ENCODE assay signal across 18 cellular contexts in the genomic region with DNA sequence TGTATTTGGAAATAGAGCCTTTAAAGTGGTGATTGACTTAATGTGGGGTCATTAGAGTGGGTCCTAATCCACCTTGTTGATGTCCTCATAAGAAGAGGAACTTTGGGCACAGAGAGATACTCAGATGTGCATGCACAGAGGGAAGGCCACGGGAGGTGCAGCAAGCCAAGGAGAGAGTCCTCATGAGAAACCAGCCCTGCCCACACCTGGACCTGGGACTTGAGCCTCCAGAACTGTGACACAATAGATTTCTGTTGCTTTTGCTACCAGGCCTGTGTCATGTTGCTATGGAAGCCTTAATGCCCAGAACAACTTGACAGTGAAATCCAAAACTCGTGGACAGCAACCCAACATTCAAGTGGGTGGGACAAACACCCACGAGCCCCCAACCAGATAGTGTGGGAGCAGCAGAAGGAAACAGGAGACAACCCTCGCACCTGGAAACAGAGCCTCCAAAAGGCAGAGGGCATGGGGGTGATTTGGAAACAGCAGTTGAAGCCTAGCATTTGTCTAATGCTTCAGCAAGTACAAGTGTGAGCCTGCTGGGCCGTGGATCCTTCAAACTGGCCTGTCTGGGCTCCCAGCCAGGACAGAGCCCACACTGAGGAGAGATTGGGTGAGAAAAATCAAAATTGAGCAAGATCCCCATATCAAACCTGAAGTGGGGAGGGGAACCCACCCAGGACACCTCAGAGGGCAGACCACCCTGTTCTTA.
DNase-seq lines count a peak whose midpoint lies in the region; ATAC-seq, FAIRE-seq and TF ChIP-seq lines count a peak whose summit lies in the region.
"Had no signal": no experiment of that assay in that cellular context is flagged by ENCODE, and none has a peak within 500 bp of the region (broad histone marks: within the 10 kb centered on the region; RNA-seq: fewer than 3 reads in every experiment).

No MANE protein-coding gene starts in this region.

- H3K4me3 Mint-ChIP-seq in effector memory CD8-positive, alpha-beta T cell: no peak overlapping the region
- H3K4me3 Mint-ChIP-seq: CD8-positive, alpha-beta memory T cell had no signal

- TF ChIP-seq POLR2A in body of pancreas (IDR thresholded peaks at IDR 0.05): no peak

- H3K36me3 Mint-ChIP-seq in effector memory CD8-positive, alpha-beta T cell (ENCODE audit: insufficient read depth): no peaks in the 10 kb centered on the region
- H3K36me3 Mint-ChIP-seq: CD8-positive, alpha-beta memory T cell had no signal

- no peaks in the 10 kb centered on the region for H3K4me1 Mint-ChIP-seq in effector memory CD8-positive, alpha-beta T cell (ENCODE audit: low read depth in 2 of 2)
- H3K4me1 Mint-ChIP-seq: CD8-positive, alpha-beta memory T cell had no signal

- no peak overlapping the region for H3K4me3 ChIP-seq in body of pancreas
- H3K4me3 ChIP-seq in pancreas: no peak overlapping the region

- FAIRE-seq in pancreas (lab: Jason Lieb, UNC): no peak
- FAIRE-seq: A204.1, G401.6, H54 had no signal

- peaks cover 12% of the 10 kb centered on the region for H3K4me1 ChIP-seq in body of pancreas
- H3K4me1 ChIP-seq in pancreas: peaks cover 0 to 13% (median 0%) of the 10 kb centered on the region in 3 donors

- H3K27ac Mint-ChIP-seq in effector memory CD8-positive, alpha-beta T cell: no peak overlapping the region

- TF ChIP-seq CTCF in body of pancreas (IDR thresholded peaks at IDR 0.05): no peak
- no peak for TF ChIP-seq CTCF in pancreas (IDR thresholded peaks at IDR 0.05)

- H3K27ac ChIP-seq in body of pancreas: peak overlapping the region in 1 of 4 donors; percentile 29
- H3K27ac ChIP-seq in pancreas: peak overlapping the region in 2 of 4 donors; percentile 6 to 16
- H3K27ac ChIP-seq: HL-60 had no signal

- DNase-seq in activated CD8-positive, alpha-beta memory T cell treated with anti-CD3 and anti-CD28 coated beads, Interleukin-2, amount 50 U/mL, for 48 hours: peak; percentile 42
- DNase-seq in activated CD8-positive, alpha-beta memory T cell treated with anti-CD3 and anti-CD28 coated beads, Interleukin-2, amount 50 U/mL, for 4 hours: no peak
- DNase-seq in body of pancreas (peak in 3 of 4 donors; percentile 36 to 61 (median 53)), pancreas (peak in 2 of 6 donors; percentile 45 to 61), HCEC 1CT (no peak), activated gamma-delta T cell (lab: John Stamatoyannopoulos, UW) (no peak)
- DNase-seq in effector memory CD8-positive, alpha-beta T cell: no peak
- no peak for DNase-seq in activated effector memory CD4-positive, alpha-beta T cell treated with anti-CD3 and anti-CD28 coated beads, Interleukin-2, amount 50 U/mL, for 16 hours
- DNase-seq: CD8-positive, alpha-beta memory T cell; Karpas-422; NCI-H1436 treated with DMSO at 0.1 percent for 48 hours; NCI-H2029; NCI-H345; NCI-H524 treated with DMSO at 0.1 percent for 48 hours had no signal

- H3K36me3 ChIP-seq in body of pancreas (replicated peaks in 1 of 2; ENCODE audit: insufficient read depth in 1 of 2, low read depth in 2 of 2) (no peaks in the 10 kb centered on the region), pancreas (no peaks in the 10 kb centered on the region)

- H3K9me3 Mint-ChIP-seq in effector memory CD8-positive, alpha-beta T cell: no peaks in the 10 kb centered on the region

- 37 to 56% methylated on average over 5 of the region's 5 CpGs for WGBS in body of pancreas, 2 donors
- 54 to 57% methylated on average over 5 of the region's 5 CpGs for WGBS in pancreas, 2 donors

- no peak for ATAC-seq in body of pancreas
- peak in 3 of 4 donors; percentile 26 to 62 (median 57) for ATAC-seq in pancreas
- no peak for ATAC-seq in effector memory CD8-positive, alpha-beta T cell (replicated peaks)

- H3K9me3 ChIP-seq in body of pancreas (no peaks in the 10 kb centered on the region), pancreas (no peaks in the 10 kb centered on the region)

- H3K27me3 Mint-ChIP-seq in effector memory CD8-positive, alpha-beta T cell: peaks cover 25 to 70% of the 10 kb centered on the region in 2 donors

- intact Hi-C loops in body of pancreas (cut with DNase I) (no loop called here), pancreas (cut with DNase I) (no loop called here)

- H3K27me3 ChIP-seq in body of pancreas (no peaks in the 10 kb centered on the region), pancreas (no peaks in the 10 kb centered on the region)

Comparison
In these comparisons a context has a peak if more than half of its experiments do, and no peak if none do; other contexts are left out.
1. DNase-seq: peak in activated CD8-positive, alpha-beta memory T cell treated with anti-CD3 and anti-CD28 coated beads, Interleukin-2, amount 50 U/mL, for 48 hours (single experiment) and body of pancreas (3 of 4); none in activated CD8-positive, alpha-beta memory T cell treated with anti-CD3 and anti-CD28 coated beads, Interleukin-2, amount 50 U/mL, for 4 hours (single experiment), effector memory CD8-positive, alpha-beta T cell (0 of 3), HCEC 1CT (single experiment), activated effector memory CD4-positive, alpha-beta T cell treated with anti-CD3 and anti-CD28 coated beads, Interleukin-2, amount 50 U/mL, for 16 hours (single experiment) and activated gamma-delta T cell (single experiment).
2. ATAC-seq: peak in pancreas (3 of 4); none in body of pancreas (single experiment) and effector memory CD8-positive, alpha-beta T cell (single experiment).